Comparison of ENCODE assay signal across 23 cellular contexts in genomic region chr10:7243139-7243538, GRCh38.
"Had no signal": no experiment of that assay in that cellular context is flagged by ENCODE, and none has a peak within 500 bp of the region (broad histone marks: within the 10 kb centered on the region; RNA-seq: fewer than 3 reads in every experiment).

No MANE protein-coding gene starts in this region.

- H3K27me3 Mint-ChIP-seq: activated CD4-positive, alpha-beta memory T cell treated with anti-CD3 and anti-CD28 coated beads, Interleukin-2, amount 10 ng/mL, durations not matched to agents 7 days and 5 days; activated CD4-positive, alpha-beta T cell treated with anti-CD3 and anti-CD28 coated beads, Interleukin-2, amount 10 ng/mL, durations not matched to agents 24 days and 14 days; activated CD8-positive, alpha-beta memory T cell treated with anti-CD3 and anti-CD28 coated beads, Interleukin-2, amount 10 ng/mL, durations not matched to agents 7 days and 5 days; dendritic cell treated with granulocyte-macrophage colony-stimulating factor and Interleukin-4, amounts not matched to agents 40 ng/mL and 50 ng/mL, for 4 days; progenitor cell of endocrine pancreas; T-helper 17 cell had no signal

- H3K27ac Mint-ChIP-seq: progenitor cell of endocrine pancreas had no signal

- H3K4me3 Mint-ChIP-seq: activated CD4-positive, alpha-beta memory T cell treated with anti-CD3 and anti-CD28 coated beads, Interleukin-2, amount 10 ng/mL, durations not matched to agents 7 days and 5 days; dendritic cell treated with granulocyte-macrophage colony-stimulating factor and Interleukin-4, amounts not matched to agents 40 ng/mL and 50 ng/mL, for 4 days; T-helper 17 cell had no signal

- H3K27ac ChIP-seq: breast epithelium, esophagus muscularis mucosa, foreskin keratinocyte, ovary, right lobe of liver, stomach, thyroid gland, WERI-Rb-1 had no signal

- H3K9me3 ChIP-seq: breast epithelium, esophagus muscularis mucosa, heart left ventricle, mucosa of descending colon, ovary, right lobe of liver, stomach, thyroid gland had no signal

- H3K36me3 ChIP-seq: breast epithelium, ovary, right lobe of liver, WERI-Rb-1 had no signal

- H3K9me3 Mint-ChIP-seq: activated CD4-positive, alpha-beta T cell treated with anti-CD3 and anti-CD28 coated beads, Interleukin-2, amount 10 ng/mL, durations not matched to agents 24 days and 14 days; dendritic cell treated with granulocyte-macrophage colony-stimulating factor and Interleukin-4, amounts not matched to agents 40 ng/mL and 50 ng/mL, for 4 days had no signal

- DNase-seq: activated CD4-positive, alpha-beta memory T cell treated with anti-CD3 and anti-CD28 coated beads, Interleukin-2, amount 10 ng/mL, durations not matched to agents 7 days and 5 days; activated effector memory CD4-positive, alpha-beta T cell treated with Interleukin-2 at 50 U/mL for 16 hours; activated naive CD4-positive, alpha-beta T cell treated with Interleukin-2 at 50 U/mL for 16 hours; central memory CD4-positive, alpha-beta T cell; foreskin keratinocyte; heart left ventricle; hypothalamus; mucosa of descending colon; ovary; right lobe of liver; stimulated activated CD4-positive, alpha-beta T cell treated with anti-CD3 and anti-CD28 coated beads, Interleukin-12 subunit alpha, Interleukin-12 subunit beta, amount 100 ng/mL, for 4 hours; stimulated activated CD4-positive, alpha-beta T cell treated with anti-CD3 and anti-CD28 coated beads, Interleukin-4, amount 100 ng/mL, for 1 hour; stomach; T-helper 17 cell; T1000; thyroid gland; WERI-Rb-1 had no signal

- H3K4me3 ChIP-seq: breast epithelium, esophagus muscularis mucosa, heart left ventricle, mucosa of descending colon, ovary, right lobe of liver, stomach, thyroid gland had no signal

- H3K4me1 ChIP-seq: breast epithelium, foreskin keratinocyte, right lobe of liver, stomach, thyroid gland had no signal

- H3K27me3 ChIP-seq: breast epithelium, esophagus muscularis mucosa, foreskin keratinocyte, heart left ventricle, ovary, right lobe of liver, stomach, thyroid gland had no signal
